1 cellular context compared by ENCODE assay signal in the genomic region with DNA sequence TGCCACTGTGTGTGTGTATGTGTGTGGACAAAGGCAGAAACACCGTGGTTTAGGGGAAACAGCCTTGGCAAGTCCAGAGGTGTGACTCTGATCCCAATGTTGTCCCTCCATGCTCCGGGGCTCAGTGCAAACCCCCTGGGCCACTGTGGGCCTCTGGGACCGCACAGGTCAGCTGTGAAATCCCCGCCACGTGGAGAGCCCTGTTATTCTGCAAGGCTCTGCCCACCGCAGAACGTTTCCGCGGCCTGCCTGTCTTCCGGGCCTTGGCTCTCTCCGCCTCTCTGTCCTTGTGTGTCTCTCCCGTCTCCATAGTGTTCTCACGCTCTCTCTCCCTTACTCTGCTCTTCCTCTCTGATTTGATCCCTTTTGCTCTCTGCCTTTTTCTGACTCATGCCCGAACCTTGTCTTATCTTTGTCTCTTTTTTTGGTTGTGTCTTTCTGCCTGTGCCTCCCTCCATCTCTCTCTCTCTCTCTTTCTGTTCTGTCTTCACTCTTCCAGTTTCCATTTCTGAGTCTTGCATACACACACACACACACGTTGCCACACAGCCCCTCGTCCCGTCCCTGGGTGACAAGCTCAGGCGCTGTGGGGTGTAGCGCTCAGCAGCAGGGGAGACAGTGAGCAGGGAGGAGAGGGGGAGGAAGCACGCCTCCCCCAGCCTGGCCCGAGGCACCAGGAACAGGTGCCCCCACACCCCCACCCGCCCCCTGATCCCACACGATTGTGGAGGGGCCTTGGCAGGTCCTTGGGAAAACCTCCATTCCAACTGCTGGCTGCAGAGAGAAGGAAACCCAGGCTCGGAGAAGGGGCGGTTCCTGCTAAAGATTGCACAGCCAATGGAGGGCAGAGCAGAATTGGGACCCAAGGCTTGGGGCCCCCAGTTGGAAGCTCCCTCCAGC.
A peak's percentile ranks its signal among the peaks of the same experiment; 100 is the strongest.
TF ChIP-seq lines count a peak whose summit lies in the region.

No MANE protein-coding gene starts in this region.

TF ChIP-seq in K562, 482 proteins besides CTCF, POLR2A, EP300 and RAD21:
- TF ChIP-seq ZNF77 (CRISPR knock-in tag; IDR thresholded peaks at IDR 0.05) (no peak), HOXB6 (CRISPR knock-in tag; IDR thresholded peaks at IDR 0.05; ENCODE audit: borderline replicate concordance) (no peak), OTX1 (CRISPR knock-in tag; IDR thresholded peaks at IDR 0.05) (peak; percentile 55; the same call in 1 of the 2 replicates), ARID1B (IDR thresholded peaks at IDR 0.05) (peak; percentile 16; the same call in 1 of the 2 replicates), TRIM28 (IDR thresholded peaks at IDR 0.05) (no peak), HDAC1 (IDR thresholded peaks at IDR 0.05) (peak in 1 of 2 experiments; percentile 59; a peak in 2 of 4 replicates), SMARCA4 (IDR thresholded peaks at IDR 0.05) (0 out of 2 replicates have a peak, but pooled peaks have one; percentile 17), ZNF197 (CRISPR knock-in tag; IDR thresholded peaks at IDR 0.05; ENCODE audit: low read depth) (no peak), ZNF347 (CRISPR knock-in tag; IDR thresholded peaks at IDR 0.05; ENCODE audit: low read depth) (no peak), FOSL1 (tag; conservative IDR thresholded peaks at IDR 0.05) (peak; percentile 57; the same call in 1 of the 2 replicates), MCM7 (IDR thresholded peaks at IDR 0.05) (peak in 1 of 2 experiments; percentile 65; a peak in 1 of 4 replicates), KDM1A (IDR thresholded peaks at IDR 0.05) (0 out of 4 replicates have a peak, but pooled peaks have one; percentile 10 to 14)
- TF ChIP-seq, protein P1, sequence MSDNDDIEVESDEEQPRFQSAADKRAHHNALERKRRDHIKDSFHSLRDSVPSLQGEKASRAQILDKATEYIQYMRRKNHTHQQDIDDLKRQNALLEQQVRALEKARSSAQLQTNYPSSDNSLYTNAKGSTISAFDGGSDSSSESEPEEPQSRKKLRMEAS (CRISPR knock-in tag; IDR thresholded peaks at IDR 0.05), result peak; percentile 55; the same call in 1 of the 2 replicates
- TF ChIP-seq, protein P2, sequence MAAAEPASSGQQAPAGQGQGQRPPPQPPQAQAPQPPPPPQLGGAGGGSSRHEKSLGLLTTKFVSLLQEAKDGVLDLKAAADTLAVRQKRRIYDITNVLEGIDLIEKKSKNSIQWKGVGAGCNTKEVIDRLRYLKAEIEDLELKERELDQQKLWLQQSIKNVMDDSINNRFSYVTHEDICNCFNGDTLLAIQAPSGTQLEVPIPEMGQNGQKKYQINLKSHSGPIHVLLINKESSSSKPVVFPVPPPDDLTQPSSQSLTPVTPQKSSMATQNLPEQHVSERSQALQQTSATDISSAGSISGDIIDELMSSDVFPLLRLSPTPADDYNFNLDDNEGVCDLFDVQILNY (CRISPR knock-in tag; IDR thresholded peaks at IDR 0.05), result no peak
- TF ChIP-seq, protein P3, sequence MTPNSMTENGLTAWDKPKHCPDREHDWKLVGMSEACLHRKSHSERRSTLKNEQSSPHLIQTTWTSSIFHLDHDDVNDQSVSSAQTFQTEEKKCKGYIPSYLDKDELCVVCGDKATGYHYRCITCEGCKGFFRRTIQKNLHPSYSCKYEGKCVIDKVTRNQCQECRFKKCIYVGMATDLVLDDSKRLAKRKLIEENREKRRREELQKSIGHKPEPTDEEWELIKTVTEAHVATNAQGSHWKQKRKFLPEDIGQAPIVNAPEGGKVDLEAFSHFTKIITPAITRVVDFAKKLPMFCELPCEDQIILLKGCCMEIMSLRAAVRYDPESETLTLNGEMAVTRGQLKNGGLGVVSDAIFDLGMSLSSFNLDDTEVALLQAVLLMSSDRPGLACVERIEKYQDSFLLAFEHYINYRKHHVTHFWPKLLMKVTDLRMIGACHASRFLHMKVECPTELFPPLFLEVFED (CRISPR knock-in tag; conservative IDR thresholded peaks at IDR 0.05), result peak; percentile 91
- TF ChIP-seq, protein P4, sequence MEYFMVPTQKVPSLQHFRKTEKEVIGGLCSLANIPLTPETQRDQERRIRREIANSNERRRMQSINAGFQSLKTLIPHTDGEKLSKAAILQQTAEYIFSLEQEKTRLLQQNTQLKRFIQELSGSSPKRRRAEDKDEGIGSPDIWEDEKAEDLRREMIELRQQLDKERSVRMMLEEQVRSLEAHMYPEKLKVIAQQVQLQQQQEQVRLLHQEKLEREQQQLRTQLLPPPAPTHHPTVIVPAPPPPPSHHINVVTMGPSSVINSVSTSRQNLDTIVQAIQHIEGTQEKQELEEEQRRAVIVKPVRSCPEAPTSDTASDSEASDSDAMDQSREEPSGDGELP (CRISPR knock-in tag; IDR thresholded peaks at IDR 0.05; ENCODE audit: borderline replicate concordance), result peak; percentile 36; the same call in 1 of the 2 replicates
- TF ChIP-seq, protein P5, sequence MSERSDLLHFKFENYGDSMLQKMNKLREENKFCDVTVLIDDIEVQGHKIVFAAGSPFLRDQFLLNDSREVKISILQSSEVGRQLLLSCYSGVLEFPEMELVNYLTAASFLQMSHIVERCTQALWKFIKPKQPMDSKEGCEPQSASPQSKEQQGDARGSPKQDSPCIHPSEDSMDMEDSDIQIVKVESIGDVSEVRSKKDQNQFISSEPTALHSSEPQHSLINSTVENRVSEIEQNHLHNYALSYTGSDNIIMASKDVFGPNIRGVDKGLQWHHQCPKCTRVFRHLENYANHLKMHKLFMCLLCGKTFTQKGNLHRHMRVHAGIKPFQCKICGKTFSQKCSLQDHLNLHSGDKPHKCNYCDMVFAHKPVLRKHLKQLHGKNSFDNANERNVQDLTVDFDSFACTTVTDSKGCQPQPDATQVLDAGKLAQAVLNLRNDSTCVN (CRISPR knock-in tag; IDR thresholded peaks at IDR 0.05), result 0 out of 2 replicates have a peak, but pooled peaks have one; percentile 75
TF ChIP-seq in K562: peak in this region for 11.
